Comparison of ENCODE assay signal across 16 cellular contexts in genomic region chr4:109465065-109465464, GRCh38. TPM values are rescaled to one million over a fixed set of nuclear protein-coding genes. Genes with fewer than 3 reads are reported as not detected.
A peak's percentile ranks its signal among the peaks of the same experiment; 100 is the strongest.
DNase-seq lines count a peak whose midpoint lies in the region; ATAC-seq and TF ChIP-seq lines count a peak whose summit lies in the region.
"Had no signal": no experiment of that assay in that cellular context is flagged by ENCODE, and none has a peak within 500 bp of the region (broad histone marks: within the 10 kb centered on the region; RNA-seq: fewer than 3 reads in every experiment).

No MANE protein-coding gene starts in this region.

- no peak overlapping the region for H3K4me2 ChIP-seq in osteoblast (ENCODE audit: insufficient read depth, low read length)

- H3K4me3 ChIP-seq in osteoblast (ENCODE audit: insufficient read depth, low read length), result no peak overlapping the region
- H3K4me3 ChIP-seq: HAP-1 had no signal

- peak overlapping the region; percentile 3 for H3K27ac ChIP-seq in osteoblast (ENCODE audit: low read depth, low read length)
- H3K27ac ChIP-seq: neutrophil had no signal

- ATAC-seq in HG03565 (IDR thresholded peaks at IDR 0.05; ENCODE audit: unreplicated experiment) (no peak), GM21515 (IDR thresholded peaks at IDR 0.05; ENCODE audit: unreplicated experiment) (no peak)

- H2AFZ ChIP-seq in osteoblast (ENCODE audit: low read length), result no peak overlapping the region

- H3K36me3 ChIP-seq in osteoblast (ENCODE audit: insufficient read depth, low read length), result peaks cover 31% of the 10 kb centered on the region

- H3K79me2 ChIP-seq in osteoblast (ENCODE audit: insufficient read depth, low read length), result peaks cover 95% of the 10 kb centered on the region

- no peak for TF ChIP-seq CTCF in osteoblast (IDR thresholded peaks at IDR 0.05; ENCODE audit: extremely low read depth, low read depth, low read length)

- H4K20me1 ChIP-seq in osteoblast (ENCODE audit: insufficient read depth, low read length), result peaks cover 39% of the 10 kb centered on the region

- no peaks in the 10 kb centered on the region for H3K27me3 ChIP-seq in osteoblast (ENCODE audit: insufficient read depth, low read length)
- H3K27me3 ChIP-seq: neutrophil had no signal

- H3K9me3 ChIP-seq in osteoblast (ENCODE audit: low read depth, low read length), result no peaks in the 10 kb centered on the region
- H3K9me3 ChIP-seq: HAP-1, neutrophil had no signal

- DNase-seq in GM03348 (ENCODE audit: low spot score) (peak; percentile 7), astrocyte of the hippocampus (ENCODE audit: low read depth, low spot score) (peak; percentile 71), foreskin melanocyte (peak; percentile 21), osteoblast (ENCODE audit: insufficient read length, low spot score, missing footprints) (no peak), HPDE6-E6E7 (ENCODE audit: extremely low spot score) (no peak)
- no peak for DNase-seq in activated T-cell treated with anti-CD3 and anti-CD28 coated beads, Interleukin-2, amount 50 U/mL, for 1 hour
- DNase-seq: activated CD4-positive, alpha-beta T cell treated with anti-CD3 and anti-CD28 coated beads, Interleukin-2, amount 50 U/mL, for 4 hours; activated naive CD8-positive, alpha-beta T cell treated with anti-CD3 and anti-CD28 coated beads, Interleukin-2, amount 10 ng/mL, durations not matched to agents 7 days and 5 days; AML-193; NCI-H1092; NCI-H774; stimulated activated CD4-positive, alpha-beta T cell treated with anti-CD3 and anti-CD28 coated beads, Interleukin-4, amount 100 ng/mL, for 4 hours had no signal

- no peaks in the 10 kb centered on the region for H3K4me1 ChIP-seq in osteoblast (ENCODE audit: insufficient read depth, low read length)

RNA-seq across cellular contexts. Expression of gene SEC24B, which starts 31.4 kb away (rescaled TPM):
- total RNA-seq in osteoblast, result 18.1 and 22.7 TPM in 2 replicates

Comparison
In these comparisons a context has a peak if more than half of its experiments do, and no peak if none do; other contexts are left out.
1. DNase-seq: peak in GM03348 (single experiment), astrocyte of the hippocampus (single experiment) and foreskin melanocyte (single experiment); none in osteoblast (single experiment), activated T-cell treated with anti-CD3 and anti-CD28 coated beads, Interleukin-2, amount 50 U/mL, for 1 hour (single experiment) and HPDE6-E6E7 (single experiment).